Comparison of ENCODE assay signal across 8 cellular contexts in the genomic region with DNA sequence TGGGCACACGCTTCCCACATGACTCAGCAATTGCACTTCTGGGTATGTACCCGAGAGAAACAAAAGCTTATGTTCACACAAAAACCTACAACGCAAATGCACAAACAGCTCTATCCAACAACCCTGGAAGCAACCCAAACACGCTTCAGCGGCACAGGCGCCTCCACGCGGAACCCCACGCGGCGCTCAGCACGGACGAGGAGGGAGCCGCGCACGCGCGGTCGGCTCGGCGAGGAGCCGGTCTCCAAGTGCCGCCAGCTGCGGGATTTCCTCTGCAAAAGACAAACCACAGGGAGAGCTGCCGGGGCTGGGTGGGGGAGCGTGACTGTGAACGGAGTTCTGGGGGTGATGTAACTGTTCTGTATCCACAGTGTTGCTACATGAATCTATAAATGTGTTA.
DNase-seq lines count a peak whose midpoint lies in the region; ATAC-seq and TF ChIP-seq lines count a peak whose summit lies in the region.
"Not testable (repeated sequence)": the region's sequence is repeated elsewhere in the genome, so short reads cannot be mapped to it uniquely, and the experiment has no call there.

No MANE protein-coding gene starts in this region.

- TF ChIP-seq POLR2A in sigmoid colon (IDR thresholded peaks at IDR 0.05) = not testable (repeated sequence)

- ATAC-seq in CD4-positive, alpha-beta T cell (ENCODE audit: poor library complexity); right cardiac atrium: not testable (repeated sequence)

- TF ChIP-seq CTCF in CD4-positive, alpha-beta T cell (IDR thresholded peaks at IDR 0.05); sigmoid colon (IDR thresholded peaks at IDR 0.05): not testable (repeated sequence)

- H3K4me3 ChIP-seq in right cardiac atrium (ENCODE audit: low read length); sigmoid colon: not testable (repeated sequence)

- intact Hi-C loops in CD4-positive, alpha-beta T cell (cut with DNase I, micrococcal nuclease); right cardiac atrium (cut with DNase I); sigmoid colon (cut with DNase I): not testable (repeated sequence)

- not testable (repeated sequence) for H3K36me3 Mint-ChIP-seq in CD4-positive, alpha-beta T cell (ENCODE audit: low read depth); T-helper 2 cell treated with Interferon-gamma antibody and Interleukin-4, amounts not matched to agents 5 μg/mL and 100 μg/mL, for 36 hours (ENCODE audit: low read depth)

- H3K9me3 Mint-ChIP-seq in CD4-positive, alpha-beta T cell; T-helper 2 cell treated with Interferon-gamma antibody and Interleukin-4, amounts not matched to agents 5 μg/mL and 100 μg/mL, for 36 hours: not testable (repeated sequence)

- H3K4me3 Mint-ChIP-seq in CD4-positive, alpha-beta T cell = not testable (repeated sequence)
- H3K4me3 Mint-ChIP-seq in T-helper 2 cell treated with Interferon-gamma antibody and Interleukin-4, amounts not matched to agents 5 μg/mL and 100 μg/mL, for 36 hours = peak overlapping the region; percentile 42

- H3K36me3 ChIP-seq in sigmoid colon = not testable (repeated sequence)

- not testable (repeated sequence) for H3K27ac Mint-ChIP-seq in CD4-positive, alpha-beta T cell; T-helper 2 cell treated with Interferon-gamma antibody and Interleukin-4, amounts not matched to agents 5 μg/mL and 100 μg/mL, for 36 hours

- POLR2A ChIA-PET in CD4-positive, alpha-beta T cell (lab: Charles Lee) = not testable (repeated sequence)

- not testable (repeated sequence) for H3K27ac ChIP-seq in CD4-positive, alpha-beta T cell (ENCODE audit: low read depth, low read length); right cardiac atrium (ENCODE audit: low read length); sigmoid colon

- TF ChIP-seq EP300 in sigmoid colon (IDR thresholded peaks at IDR 0.05) = not testable (repeated sequence)

- WGBS in right cardiac atrium = 28% methylated on average over 16 of the region's 27 CpGs
- 32 to 59% methylated on average over 20 to 21 of the region's 27 CpGs for WGBS in sigmoid colon, 2 donors

- not testable (repeated sequence) for H3K9me3 ChIP-seq in CD4-positive, alpha-beta T cell (ENCODE audit: control insufficient read depth, low read length); right cardiac atrium (ENCODE audit: control insufficient read depth, low read length); sigmoid colon

- peak in 9 of 10 experiments; percentile 2 to 38 (median 12) for DNase-seq in CD4-positive, alpha-beta T cell
- DNase-seq in T-helper 2 cell treated with Interferon-gamma antibody and Interleukin-4, amounts not matched to agents 5 μg/mL and 100 μg/mL, for 36 hours (ENCODE audit: low spot score) = not testable (repeated sequence)
- peak in 2 of 3 experiments; percentile 0 to 7 for DNase-seq in activated CD8-positive, alpha-beta memory T cell treated with anti-CD3 and anti-CD28 coated beads for 48 hours (ENCODE audit: low read depth in 2 of 3, low spot score in 2 of 3)
- DNase-seq in activated effector memory CD4-positive, alpha-beta T cell treated with anti-CD3 and anti-CD28 coated beads, Interleukin-2, amount 50 U/mL, for 16 hours = peak; percentile 66
- peak; percentile 4 for DNase-seq in central memory CD4-positive, alpha-beta T cell
- DNase-seq in right cardiac atrium (peak; percentile 22 to 49 (median 42)), sigmoid colon (peak; percentile 45)
- DNase-seq in stimulated activated CD8-positive, alpha-beta memory T cell treated with anti-CD3 and anti-CD28 coated beads, Interleukin-7, amount 100 ng/mL, for 48 hours (ENCODE audit: extremely low read depth in 1 of 2, low read depth in 1 of 2) = peak; percentile 0 to 7

- H3K27me3 Mint-ChIP-seq in CD4-positive, alpha-beta T cell; T-helper 2 cell treated with Interferon-gamma antibody and Interleukin-4, amounts not matched to agents 5 μg/mL and 100 μg/mL, for 36 hours (ENCODE audit: low read depth): not testable (repeated sequence)

- not testable (repeated sequence) for H3K27me3 ChIP-seq in CD4-positive, alpha-beta T cell (ENCODE audit: control insufficient read depth, insufficient read depth, low read length); right cardiac atrium (ENCODE audit: control insufficient read depth, insufficient read depth); sigmoid colon

- H3K4me1 Mint-ChIP-seq in CD4-positive, alpha-beta T cell (ENCODE audit: low read depth); T-helper 2 cell treated with Interferon-gamma antibody and Interleukin-4, amounts not matched to agents 5 μg/mL and 100 μg/mL, for 36 hours (ENCODE audit: low read depth): not testable (repeated sequence)

- CTCF ChIA-PET in CD4-positive, alpha-beta T cell (lab: Charles Lee) = not testable (repeated sequence)

- not testable (repeated sequence) for H3K4me1 ChIP-seq in right cardiac atrium (ENCODE audit: control insufficient read depth, insufficient read depth, low read length); sigmoid colon
